Comparison of ENCODE assay signal across 19 cellular contexts in genomic region chr22:36892292-36892691, GRCh38. TPM values are rescaled to one million over a fixed set of nuclear protein-coding genes. Genes with fewer than 3 reads are reported as not detected.
DNase-seq lines count a peak whose midpoint lies in the region; ATAC-seq and TF ChIP-seq lines count a peak whose summit lies in the region.
"Had no signal": no experiment of that assay in that cellular context is flagged by ENCODE, and none has a peak within 500 bp of the region (broad histone marks: within the 10 kb centered on the region; RNA-seq: fewer than 3 reads in every experiment).

No MANE protein-coding gene starts in this region.

- no peak for TF ChIP-seq CTCF in fibroblast of pulmonary artery (IDR thresholded peaks at IDR 0.05; ENCODE audit: low read length, missing control alignments)

- H3K9me3 Mint-ChIP-seq in stimulated activated naive B cell treated with anti-CD40 and anti-IgM and Interleukin-4, amounts not matched to agents 10 μg/mL and 1 μg/mL and 100 μg/mL, for 72 hours: peaks cover 8 to 12% of the 10 kb centered on the region in 2 donors

- H3K27me3 Mint-ChIP-seq in stimulated activated naive B cell treated with anti-CD40 and anti-IgM and Interleukin-4, amounts not matched to agents 10 μg/mL and 1 μg/mL and 100 μg/mL, for 72 hours: peaks cover 0 to 10% of the 10 kb centered on the region in 2 donors

- DNase-seq in Daoy (ENCODE audit: low read depth) (peak; percentile 13), NCI-H226 (peak; percentile 48), fibroblast of pulmonary artery (ENCODE audit: low read depth) (peak; percentile 49), iPS-NIHi11 (ENCODE audit: low spot score) (no peak)
- DNase-seq in stimulated activated naive B cell treated with anti-CD40 and anti-IgM and Interleukin-4, amounts not matched to agents 10 μg/mL and 1 μg/mL and 100 μg/mL, for 72 hours: no peak
- DNase-seq: ACHN; BE2C; C1 segment of cervical spinal cord; CD4-positive, CD25-positive, alpha-beta regulatory T cell; CD8-positive, alpha-beta memory T cell; COR-L47; DMS 273 treated with DMSO at 0.1 percent for 48 hours; DMS53; DND-41; HCEC 1CT had no signal

- peak overlapping the region; percentile 14 for H3K27ac Mint-ChIP-seq in stimulated activated naive B cell treated with anti-CD40 and anti-IgM and Interleukin-4, amounts not matched to agents 10 μg/mL and 1 μg/mL and 100 μg/mL, for 72 hours
- H3K27ac Mint-ChIP-seq: GM23338 had no signal

- H3K4me1 Mint-ChIP-seq in stimulated activated naive B cell treated with anti-CD40 and anti-IgM and Interleukin-4, amounts not matched to agents 10 μg/mL and 1 μg/mL and 100 μg/mL, for 72 hours: peaks cover 6 to 19% of the 10 kb centered on the region in 2 donors
- H3K4me1 Mint-ChIP-seq: GM23338 had no signal

- no peak overlapping the region for H3K4me3 ChIP-seq in fibroblast of pulmonary artery (replicated peaks; ENCODE audit: low read depth, low read length)
- H3K4me3 ChIP-seq: GM23338 had no signal

- no peak overlapping the region for H3K4me3 Mint-ChIP-seq in stimulated activated naive B cell treated with anti-CD40 and anti-IgM and Interleukin-4, amounts not matched to agents 10 μg/mL and 1 μg/mL and 100 μg/mL, for 72 hours
- H3K4me3 Mint-ChIP-seq: CD4-positive, CD25-positive, alpha-beta regulatory T cell; CD8-positive, alpha-beta memory T cell; GM23338 had no signal

- ATAC-seq in stimulated activated naive B cell treated with anti-CD40 and anti-IgM and Interleukin-4, amounts not matched to agents 10 μg/mL and 1 μg/mL and 100 μg/mL, for 72 hours (replicated peaks): no peak
- ATAC-seq in esophagus mucosa (no peak), HG03342 (IDR thresholded peaks at IDR 0.05; ENCODE audit: unreplicated experiment) (no peak)
- ATAC-seq: GM23338 had no signal

- peaks cover 0 to 4% of the 10 kb centered on the region in 2 donors for H3K36me3 Mint-ChIP-seq in stimulated activated naive B cell treated with anti-CD40 and anti-IgM and Interleukin-4, amounts not matched to agents 10 μg/mL and 1 μg/mL and 100 μg/mL, for 72 hours

RNA-seq across cellular contexts. Expression of gene CSF2RB, which starts 21.1 kb away (rescaled TPM):
- not detected in 2 replicates for total RNA-seq in Daoy (2014; rRNA removed; shearing (Covaris generic))
- 1.00 TPM for total RNA-seq in esophagus mucosa
- total RNA-seq: GM23338, HT1080 had no signal

RNA-seq across cellular contexts. Expression of gene NCF4, which starts 31.5 kb away (rescaled TPM):
- total RNA-seq in Daoy (2014; rRNA removed; shearing (Covaris generic)): 0.23 and 1.7 TPM in 2 replicates
- total RNA-seq in esophagus mucosa: 1.8 TPM
- total RNA-seq: GM23338, HT1080 had no signal

Comparison
In these comparisons a context has a peak if more than half of its experiments do, and no peak if none do; other contexts are left out.
1. DNase-seq: peak in Daoy (single experiment), NCI-H226 (single experiment) and fibroblast of pulmonary artery (single experiment); none in stimulated activated naive B cell treated with anti-CD40 and anti-IgM and Interleukin-4, amounts not matched to agents 10 μg/mL and 1 μg/mL and 100 μg/mL, for 72 hours (single experiment) and iPS-NIHi11 (single experiment).